12 cellular contexts compared by ENCODE assay signal in the genomic region with DNA sequence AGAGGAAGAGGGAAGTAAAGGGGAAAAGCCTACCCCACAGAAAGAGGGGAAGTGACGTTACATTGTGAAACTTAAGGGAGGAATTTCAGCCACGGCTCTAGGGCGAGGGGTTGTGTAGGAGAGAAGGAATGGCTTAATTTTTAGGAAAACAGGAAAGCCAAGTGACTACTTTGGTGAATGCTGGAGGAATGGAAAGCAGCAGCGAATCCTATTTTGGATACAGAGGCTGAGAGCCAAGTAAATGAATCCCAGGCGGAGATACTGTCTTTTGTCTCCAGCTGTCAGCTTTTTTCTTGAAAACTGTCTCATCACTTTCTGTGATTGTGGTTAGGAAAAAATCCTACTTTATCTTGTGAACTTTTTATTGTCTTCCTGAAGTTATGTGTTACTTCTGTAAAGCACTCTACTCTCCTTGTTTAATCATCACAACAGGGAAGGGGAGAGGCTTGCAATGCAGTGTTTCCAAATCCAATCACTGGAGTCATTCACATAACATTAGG.
DNase-seq lines count a peak whose midpoint lies in the region; ATAC-seq and TF ChIP-seq lines count a peak whose summit lies in the region.
"Had no signal": no experiment of that assay in that cellular context is flagged by ENCODE, and none has a peak within 500 bp of the region (broad histone marks: within the 10 kb centered on the region; RNA-seq: fewer than 3 reads in every experiment).

No MANE protein-coding gene starts in this region.

- H3K27ac Mint-ChIP-seq in GM23338, result no peak overlapping the region; the same call in 1 of the 2 replicates
- H3K27ac Mint-ChIP-seq in T-helper 17 cell, result no peak overlapping the region
- H3K27ac Mint-ChIP-seq in type B pancreatic cell, result no peak overlapping the region
- H3K27ac Mint-ChIP-seq: activated T-cell treated with anti-CD3 and anti-CD28 coated beads, Interleukin-2, amount 50 U/mL, for 72 hours had no signal

- H2AFZ ChIP-seq in GM23338, result no peak overlapping the region

- H3K36me3 ChIP-seq in GM23338 (ENCODE audit: insufficient read depth), result no peaks in the 10 kb centered on the region
- H3K36me3 ChIP-seq in left ventricle myocardium inferior, result no peaks in the 10 kb centered on the region

- H3K27ac ChIP-seq in GM23338 (ENCODE audit: low read depth), result 0 out of 2 replicates have a peak overlapping the region, but pooled peaks have one; percentile 8
- peak overlapping the region; percentile 80 for H3K27ac ChIP-seq in left ventricle myocardium inferior (replicated peaks)

- no peaks in the 10 kb centered on the region for H3K9me3 ChIP-seq in T-helper 17 cell (ENCODE audit: control insufficient read depth, low read length, poor library complexity, severe bottlenecking)
- no peaks in the 10 kb centered on the region for H3K9me3 ChIP-seq in left ventricle myocardium inferior (replicated peaks)

- DNase-seq in GM23338 (ENCODE audit: low spot score) (peak; percentile 29), T-helper 17 cell (no peak), left ventricle myocardium inferior (no peak), putamen (ENCODE audit: low spot score) (peak; percentile 6), NAMALWA (ENCODE audit: low spot score) (no peak), type B pancreatic cell (ENCODE audit: extremely low spot score, unreplicated experiment) (no peak), dermis blood vessel endothelial cell (no peak)
- DNase-seq: activated T-cell treated with anti-CD3 and anti-CD28 coated beads, Interleukin-2, amount 50 U/mL, for 72 hours; NCI-H1417 treated with DMSO at 0.1 percent for 48 hours; occipital lobe; SHP77 treated with DMSO at 0.1 percent for 48 hours had no signal

- H3K27me3 Mint-ChIP-seq in GM23338 (ENCODE audit: insufficient read depth, low read depth, poor library complexity), result peaks cover 3% of the 10 kb centered on the region
- H3K27me3 Mint-ChIP-seq in T-helper 17 cell, result peaks cover 5% of the 10 kb centered on the region
- no peaks in the 10 kb centered on the region for H3K27me3 Mint-ChIP-seq in type B pancreatic cell

- no peaks in the 10 kb centered on the region for H3F3A ChIP-seq in GM23338 (replicated peaks; ENCODE audit: low read depth)

- H3K79me2 ChIP-seq in GM23338 (replicated peaks; ENCODE audit: insufficient read depth), result no peaks in the 10 kb centered on the region

- H3K36me3 Mint-ChIP-seq in GM23338 (ENCODE audit: low read depth) (no peaks in the 10 kb centered on the region; the same call in 2 of the 3 replicates), T-helper 17 cell (ENCODE audit: low read depth) (peaks cover 11% of the 10 kb centered on the region), type B pancreatic cell (peaks cover 12% of the 10 kb centered on the region)

- TF ChIP-seq CTCF in GM23338 (conservative IDR thresholded peaks at IDR 0.05; ENCODE audit: low read depth in 2 of 2), result no peak
- TF ChIP-seq CTCF in left ventricle myocardium inferior (IDR thresholded peaks at IDR 0.05; ENCODE audit: borderline replicate concordance), result no peak
- no peak for TF ChIP-seq CTCF in type B pancreatic cell (conservative IDR thresholded peaks at IDR 0.05)

- no peaks in the 10 kb centered on the region for H4K20me1 ChIP-seq in GM23338 (replicated peaks; ENCODE audit: insufficient read depth)

- peak; percentile 48 for ATAC-seq in GM23338
- ATAC-seq in T-helper 17 cell, result no peak
- ATAC-seq in HG03097 (IDR thresholded peaks at IDR 0.05; ENCODE audit: low FRiP score, unreplicated experiment), result no peak
- ATAC-seq: activated T-cell treated with anti-CD3 and anti-CD28 coated beads, Interleukin-2, amount 50 U/mL, for 72 hours had no signal

- H3K4me1 ChIP-seq in GM23338 (ENCODE audit: insufficient read depth) (peaks cover 19% of the 10 kb centered on the region), left ventricle myocardium inferior (peaks cover 100% of the 10 kb centered on the region)

- H3K4me1 Mint-ChIP-seq in GM23338, result peaks cover 35% of the 10 kb centered on the region
- H3K4me1 Mint-ChIP-seq in T-helper 17 cell, result peaks cover 4% of the 10 kb centered on the region
- H3K4me1 Mint-ChIP-seq in type B pancreatic cell (ENCODE audit: unreplicated experiment), result peaks cover 42% of the 10 kb centered on the region

- H3K4me3 ChIP-seq in GM23338 (no peak overlapping the region), left ventricle myocardium inferior (peak overlapping the region; percentile 29)

- H3K4me2 ChIP-seq in GM23338, result peak overlapping the region; percentile 40

- H3K27me3 ChIP-seq in GM23338 (ENCODE audit: insufficient read depth) (no peaks in the 10 kb centered on the region), left ventricle myocardium inferior (ENCODE audit: low read depth) (no peaks in the 10 kb centered on the region)

- intact Hi-C loops in left ventricle myocardium inferior (cut with micrococcal nuclease), result no loop called here

- H3K4me3 Mint-ChIP-seq in GM23338, result no peak overlapping the region
- peak overlapping the region; percentile 37 for H3K4me3 Mint-ChIP-seq in T-helper 17 cell
- H3K4me3 Mint-ChIP-seq in type B pancreatic cell, result no peak overlapping the region
- H3K4me3 Mint-ChIP-seq: activated T-cell treated with anti-CD3 and anti-CD28 coated beads, Interleukin-2, amount 50 U/mL, for 72 hours had no signal

- no peaks in the 10 kb centered on the region for H3K9me2 ChIP-seq in GM23338 (ENCODE audit: insufficient read depth)

- no peaks in the 10 kb centered on the region for H3K9me3 Mint-ChIP-seq in GM23338
- H3K9me3 Mint-ChIP-seq in type B pancreatic cell, result peaks cover 14% of the 10 kb centered on the region
- H3K9me3 Mint-ChIP-seq: activated T-cell treated with anti-CD3 and anti-CD28 coated beads, Interleukin-2, amount 50 U/mL, for 72 hours had no signal

TF ChIP-seq in GM23338, 12 proteins besides CTCF, POLR2A, EP300 and RAD21:
- no peak for TF ChIP-seq STAT1 (IDR thresholded peaks at IDR 0.05; ENCODE audit: unreplicated experiment)
- TF ChIP-seq, protein P1, sequence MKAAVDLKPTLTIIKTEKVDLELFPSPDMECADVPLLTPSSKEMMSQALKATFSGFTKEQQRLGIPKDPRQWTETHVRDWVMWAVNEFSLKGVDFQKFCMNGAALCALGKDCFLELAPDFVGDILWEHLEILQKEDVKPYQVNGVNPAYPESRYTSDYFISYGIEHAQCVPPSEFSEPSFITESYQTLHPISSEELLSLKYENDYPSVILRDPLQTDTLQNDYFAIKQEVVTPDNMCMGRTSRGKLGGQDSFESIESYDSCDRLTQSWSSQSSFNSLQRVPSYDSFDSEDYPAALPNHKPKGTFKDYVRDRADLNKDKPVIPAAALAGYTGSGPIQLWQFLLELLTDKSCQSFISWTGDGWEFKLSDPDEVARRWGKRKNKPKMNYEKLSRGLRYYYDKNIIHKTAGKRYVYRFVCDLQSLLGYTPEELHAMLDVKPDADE (IDR thresholded peaks at IDR 0.05), result no peak
- no peak for TF ChIP-seq EZH2 (IDR thresholded peaks at IDR 0.05; ENCODE audit: low read depth, unreplicated experiment)
- TF ChIP-seq ZNF114 (CRISPR knock-in tag; IDR thresholded peaks at IDR 0.05), result no peak
- TF ChIP-seq POLR2AphosphoS5 (IDR thresholded peaks at IDR 0.05; ENCODE audit: low read depth), result no peak
- TF ChIP-seq, protein P2, sequence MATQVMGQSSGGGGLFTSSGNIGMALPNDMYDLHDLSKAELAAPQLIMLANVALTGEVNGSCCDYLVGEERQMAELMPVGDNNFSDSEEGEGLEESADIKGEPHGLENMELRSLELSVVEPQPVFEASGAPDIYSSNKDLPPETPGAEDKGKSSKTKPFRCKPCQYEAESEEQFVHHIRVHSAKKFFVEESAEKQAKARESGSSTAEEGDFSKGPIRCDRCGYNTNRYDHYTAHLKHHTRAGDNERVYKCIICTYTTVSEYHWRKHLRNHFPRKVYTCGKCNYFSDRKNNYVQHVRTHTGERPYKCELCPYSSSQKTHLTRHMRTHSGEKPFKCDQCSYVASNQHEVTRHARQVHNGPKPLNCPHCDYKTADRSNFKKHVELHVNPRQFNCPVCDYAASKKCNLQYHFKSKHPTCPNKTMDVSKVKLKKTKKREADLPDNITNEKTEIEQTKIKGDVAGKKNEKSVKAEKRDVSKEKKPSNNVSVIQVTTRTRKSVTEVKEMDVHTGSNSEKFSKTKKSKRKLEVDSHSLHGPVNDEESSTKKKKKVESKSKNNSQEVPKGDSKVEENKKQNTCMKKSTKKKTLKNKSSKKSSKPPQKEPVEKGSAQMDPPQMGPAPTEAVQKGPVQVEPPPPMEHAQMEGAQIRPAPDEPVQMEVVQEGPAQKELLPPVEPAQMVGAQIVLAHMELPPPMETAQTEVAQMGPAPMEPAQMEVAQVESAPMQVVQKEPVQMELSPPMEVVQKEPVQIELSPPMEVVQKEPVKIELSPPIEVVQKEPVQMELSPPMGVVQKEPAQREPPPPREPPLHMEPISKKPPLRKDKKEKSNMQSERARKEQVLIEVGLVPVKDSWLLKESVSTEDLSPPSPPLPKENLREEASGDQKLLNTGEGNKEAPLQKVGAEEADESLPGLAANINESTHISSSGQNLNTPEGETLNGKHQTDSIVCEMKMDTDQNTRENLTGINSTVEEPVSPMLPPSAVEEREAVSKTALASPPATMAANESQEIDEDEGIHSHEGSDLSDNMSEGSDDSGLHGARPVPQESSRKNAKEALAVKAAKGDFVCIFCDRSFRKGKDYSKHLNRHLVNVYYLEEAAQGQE (IDR thresholded peaks at IDR 0.05; ENCODE audit: unreplicated experiment), result no peak
- TF ChIP-seq EZH2phosphoT487 (IDR thresholded peaks at IDR 0.05; ENCODE audit: unreplicated experiment), result no peak

Comparison
In these comparisons a context has a peak if more than half of its experiments do, and no peak if none do; other contexts are left out.
1. DNase-seq: peak in GM23338 (single experiment) and putamen (single experiment); none in T-helper 17 cell (0 of 3), left ventricle myocardium inferior (single experiment), NAMALWA (single experiment), type B pancreatic cell (single experiment) and dermis blood vessel endothelial cell (single experiment).